In the genomic region with DNA sequence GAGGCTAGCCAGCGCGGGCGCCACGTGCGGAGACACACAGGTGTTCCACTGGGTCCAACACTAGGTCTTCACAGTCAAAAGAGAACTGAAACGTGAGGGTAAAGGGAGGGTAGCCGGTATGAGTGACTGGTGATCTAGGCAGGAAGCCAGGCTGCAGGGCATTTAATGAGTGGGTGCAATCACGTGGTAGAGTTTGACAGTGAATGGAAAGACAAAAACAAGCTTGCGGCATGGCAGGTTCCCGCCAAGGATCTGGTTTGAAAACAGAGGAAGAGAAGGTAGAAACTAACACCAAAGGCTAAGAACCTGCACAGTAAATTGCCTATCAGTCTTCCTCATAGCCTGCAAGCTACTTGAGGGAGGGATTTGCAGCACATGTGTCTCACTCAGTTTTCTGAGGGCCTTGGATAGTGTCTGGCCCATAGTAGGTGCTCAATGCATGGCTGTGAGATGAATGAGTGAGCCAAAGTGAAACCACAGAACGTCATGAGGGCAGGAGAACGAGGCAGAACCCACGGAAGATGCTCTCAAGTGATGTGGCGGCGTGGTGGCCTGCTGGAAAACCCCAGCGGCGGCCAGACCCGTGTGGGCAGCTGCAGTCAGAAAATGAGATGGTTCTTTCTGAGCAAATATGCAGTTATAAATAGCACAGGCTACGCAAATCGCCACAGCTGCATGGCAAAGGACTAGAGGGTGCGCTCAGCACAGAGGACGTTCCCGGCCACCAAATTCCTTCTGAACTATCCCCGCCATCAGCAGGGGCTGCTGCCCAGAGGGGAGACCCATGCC, we compare ENCODE assay signal across 8 cellular contexts.
DNase-seq lines count a peak whose midpoint lies in the region; ATAC-seq and TF ChIP-seq lines count a peak whose summit lies in the region.

No MANE protein-coding gene starts in this region.

- TF ChIP-seq CTCF in gastroesophageal sphincter (IDR thresholded peaks at IDR 0.05): no peak

- H3K36me3 ChIP-seq in gastroesophageal sphincter: no peaks in the 10 kb centered on the region

- no peak overlapping the region for H3K4me3 Mint-ChIP-seq in activated CD4-positive, alpha-beta T cell treated with anti-CD3 and anti-CD28 coated beads for 36 hours
- H3K4me3 Mint-ChIP-seq in T-helper 2 cell treated with Interferon-gamma antibody and Interleukin-4, amounts not matched to agents 5 μg/mL and 100 μg/mL, for 36 hours: no peak overlapping the region

- CTCF ChIA-PET in activated CD4-positive, alpha-beta T cell treated with anti-CD3 and anti-CD28 coated beads for 36 hours (lab: Charles Lee): interaction anchor here (0.8 to 2.8 kb wide), 3 partner anchors 9 to 106 kb away, joined by 3 to 9 read pairs (median 5); no protein-coding TSS in a partner anchor

- POLR2A ChIA-PET in activated CD4-positive, alpha-beta T cell treated with anti-CD3 and anti-CD28 coated beads for 36 hours (lab: Charles Lee): interaction anchor here (0.5 kb wide), 1 partner anchor 232 kb away, joined by 5 read pairs; no protein-coding TSS in a partner anchor

- no peaks in the 10 kb centered on the region for H3K36me3 Mint-ChIP-seq in activated CD4-positive, alpha-beta T cell treated with anti-CD3 and anti-CD28 coated beads for 36 hours (ENCODE audit: low read depth)
- no peaks in the 10 kb centered on the region for H3K36me3 Mint-ChIP-seq in T-helper 2 cell treated with Interferon-gamma antibody and Interleukin-4, amounts not matched to agents 5 μg/mL and 100 μg/mL, for 36 hours (ENCODE audit: low read depth)

- peaks cover 2% of the 10 kb centered on the region for H3K9me3 Mint-ChIP-seq in activated CD4-positive, alpha-beta T cell treated with anti-CD3 and anti-CD28 coated beads for 36 hours (ENCODE audit: low read depth)
- no peaks in the 10 kb centered on the region for H3K9me3 Mint-ChIP-seq in T-helper 2 cell treated with Interferon-gamma antibody and Interleukin-4, amounts not matched to agents 5 μg/mL and 100 μg/mL, for 36 hours

- H3K9me3 ChIP-seq in gastroesophageal sphincter: no peaks in the 10 kb centered on the region

- H3K4me1 ChIP-seq in gastroesophageal sphincter: no peaks in the 10 kb centered on the region

- peaks cover 22% of the 10 kb centered on the region for H3K27me3 Mint-ChIP-seq in activated CD4-positive, alpha-beta T cell treated with anti-CD3 and anti-CD28 coated beads for 36 hours
- H3K27me3 Mint-ChIP-seq in T-helper 2 cell treated with Interferon-gamma antibody and Interleukin-4, amounts not matched to agents 5 μg/mL and 100 μg/mL, for 36 hours (ENCODE audit: low read depth): peaks cover 24% of the 10 kb centered on the region

- H3K4me1 Mint-ChIP-seq in activated CD4-positive, alpha-beta T cell treated with anti-CD3 and anti-CD28 coated beads for 36 hours: peaks cover 18% of the 10 kb centered on the region
- H3K4me1 Mint-ChIP-seq in T-helper 2 cell treated with Interferon-gamma antibody and Interleukin-4, amounts not matched to agents 5 μg/mL and 100 μg/mL, for 36 hours (ENCODE audit: low read depth): peaks cover 15% of the 10 kb centered on the region

- peak; percentile 75 for DNase-seq in activated CD4-positive, alpha-beta T cell treated with anti-CD3 and anti-CD28 coated beads for 36 hours
- DNase-seq in activated CD4-positive, alpha-beta T cell treated with anti-CD3 and anti-CD28 coated beads, Interleukin-2, amount 50 U/mL, for 4 hours: no peak
- DNase-seq in T-helper 2 cell treated with Interferon-gamma antibody and Interleukin-4, amounts not matched to agents 5 μg/mL and 100 μg/mL, for 36 hours (ENCODE audit: low spot score): peak; percentile 68
- peak; percentile 30 to 59 for DNase-seq in stimulated activated CD4-positive, alpha-beta T cell treated with anti-CD3 and anti-CD28 coated beads, Interleukin-2, amount 100 ng/mL, for 24 hours
- DNase-seq in DMS114 treated with DMSO at 0.1 percent for 48 hours (lab: John Stamatoyannopoulos, UW; ENCODE audit: unreplicated experiment) (no peak), NCI-H446 treated with DMSO at 0.1 percent for 48 hours (lab: John Stamatoyannopoulos, UW) (no peak)

- TF ChIP-seq POLR2A in gastroesophageal sphincter (IDR thresholded peaks at IDR 0.05): no peak

- no peak for TF ChIP-seq EP300 in gastroesophageal sphincter (IDR thresholded peaks at IDR 0.05)

- peaks cover 45% of the 10 kb centered on the region for H3K27me3 ChIP-seq in gastroesophageal sphincter

- intact Hi-C loops in activated CD4-positive, alpha-beta T cell treated with anti-CD3 and anti-CD28 coated beads for 36 hours (cut with DNase I, micrococcal nuclease): loop anchor here in 1 of 2 experiments (1.0 to 5.0 kb wide), 3 partner anchors 184 to 233 kb away; a partner anchor contains a TSS

- no peak overlapping the region for H3K4me3 ChIP-seq in gastroesophageal sphincter

- peak; percentile 86 for ATAC-seq in activated CD4-positive, alpha-beta T cell treated with anti-CD3 and anti-CD28 coated beads for 36 hours
- ATAC-seq in HG02970 (IDR thresholded peaks at IDR 0.05; ENCODE audit: low FRiP score, unreplicated experiment) (peak; percentile 63), gastroesophageal sphincter (no peak)

- no peak overlapping the region for H3K27ac ChIP-seq in gastroesophageal sphincter

- H3K27ac Mint-ChIP-seq in activated CD4-positive, alpha-beta T cell treated with anti-CD3 and anti-CD28 coated beads for 36 hours: peak overlapping the region; percentile 35
- no peak overlapping the region for H3K27ac Mint-ChIP-seq in T-helper 2 cell treated with Interferon-gamma antibody and Interleukin-4, amounts not matched to agents 5 μg/mL and 100 μg/mL, for 36 hours

- WGBS in gastroesophageal sphincter (ENCODE audit: low coverage in 1 of 2), 2 donors: 78 to 85% methylated on average over 6 to 13 of the region's 24 CpGs

Comparison
In these comparisons a context has a peak if more than half of its experiments do, and no peak if none do; other contexts are left out.
1. DNase-seq: peak in activated CD4-positive, alpha-beta T cell treated with anti-CD3 and anti-CD28 coated beads for 36 hours (single experiment), T-helper 2 cell treated with Interferon-gamma antibody and Interleukin-4, amounts not matched to agents 5 μg/mL and 100 μg/mL, for 36 hours (single experiment) and stimulated activated CD4-positive, alpha-beta T cell treated with anti-CD3 and anti-CD28 coated beads, Interleukin-2, amount 100 ng/mL, for 24 hours (2 of 2); none in activated CD4-positive, alpha-beta T cell treated with anti-CD3 and anti-CD28 coated beads, Interleukin-2, amount 50 U/mL, for 4 hours (0 of 2), DMS114 treated with DMSO at 0.1 percent for 48 hours (single experiment) and NCI-H446 treated with DMSO at 0.1 percent for 48 hours (single experiment).